Comparison of ENCODE assay signal across 18 cellular contexts in the genomic region with DNA sequence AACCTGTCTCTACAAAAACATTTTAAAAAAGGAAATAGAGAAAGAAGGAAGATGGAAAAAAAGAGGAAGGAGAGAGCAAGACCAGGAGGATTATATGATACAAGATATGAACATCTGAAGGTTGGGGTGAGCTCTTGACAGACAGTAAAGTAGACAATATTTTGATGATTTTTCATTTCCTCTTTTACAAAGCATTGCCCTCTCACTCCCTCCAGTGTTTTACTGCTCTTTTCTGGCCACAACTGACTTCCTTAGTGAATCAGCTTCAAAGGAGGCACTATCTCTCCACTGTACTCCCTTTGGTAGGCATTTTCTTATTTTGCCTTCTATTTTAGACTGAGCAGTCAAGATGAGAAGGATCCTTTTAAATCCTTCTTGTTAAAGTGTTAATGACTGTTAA.
A peak's percentile ranks its signal among the peaks of the same experiment; 100 is the strongest.
DNase-seq lines count a peak whose midpoint lies in the region; ATAC-seq and TF ChIP-seq lines count a peak whose summit lies in the region.
"Had no signal": no experiment of that assay in that cellular context is flagged by ENCODE, and none has a peak within 500 bp of the region (broad histone marks: within the 10 kb centered on the region; RNA-seq: fewer than 3 reads in every experiment).

No MANE protein-coding gene starts in this region.

- CTCF ChIA-PET in RWPE1 (lab: Yijun Ruan, JAX) = no interaction called here

- POLR2A ChIA-PET in RWPE1 (lab: Yijun Ruan, JAX; ENCODE audit: low non-redundant PET) = no interaction called here

- no peak overlapping the region for H3K27ac ChIP-seq in RWPE1
- H3K27ac ChIP-seq: dorsolateral prefrontal cortex, esophagus muscularis mucosa, heart left ventricle, PC-9, transverse colon had no signal

- ATAC-seq in GM18858 (IDR thresholded peaks at IDR 0.05; ENCODE audit: unreplicated experiment) (peak; percentile 73), HG02870 (IDR thresholded peaks at IDR 0.05; ENCODE audit: unreplicated experiment) (peak; percentile 71)
- ATAC-seq: activated CD4-positive, CD25-positive, alpha-beta regulatory T cell treated with anti-CD3 and anti-CD28 coated beads, Interleukin-2, amount 50 U/mL, for 24 hours; activated CD8-positive, alpha-beta memory T cell treated with anti-CD3 and anti-CD28 coated beads, Interleukin-2, amount 10 ng/mL, durations not matched to agents 7 days and 5 days; heart left ventricle had no signal

- no peak for TF ChIP-seq CTCF in RWPE1 (conservative IDR thresholded peaks at IDR 0.05; ENCODE audit: low read depth)

- DNase-seq in MV-4-11 (lab: John Stamatoyannopoulos, UW) (peak; percentile 92), AG08395 (ENCODE audit: low spot score) (no peak), RWPE1 (ENCODE audit: low spot score) (no peak), retina (no peak)
- no peak for DNase-seq in activated naive CD4-positive, alpha-beta T cell (lab: John Stamatoyannopoulos, UW)
- DNase-seq: activated CD8-positive, alpha-beta memory T cell treated with anti-CD3 and anti-CD28 coated beads, Interleukin-2, amount 10 ng/mL, durations not matched to agents 7 days and 5 days; activated naive CD4-positive, alpha-beta T cell treated with anti-CD3 and anti-CD28 coated beads, Interleukin-2, amount 50 U/mL, for 16 hours; dorsolateral prefrontal cortex; GOT3; heart left ventricle; NCI-H1048; PC-9; stimulated activated CD4-positive, alpha-beta T cell treated with anti-CD3 and anti-CD28 coated beads, Interleukin-4, amount 100 ng/mL, for 24 hours; transverse colon had no signal
